ENCODE assay signal across 7 cellular contexts in genomic region chr2:224039080-224039769, GRCh38. TPM values are rescaled to one million over a fixed set of nuclear protein-coding genes. Genes with fewer than 3 reads are reported as not detected.
A peak's percentile ranks its signal among the peaks of the same experiment; 100 is the strongest.
DNase-seq lines count a peak whose midpoint lies in the region; ATAC-seq lines count a peak whose summit lies in the region.

Gene SERPINE2, minus strand, starts transcription at chr2:224039286. Its CDS starts 37,386 bp downstream, at chr2:224001900.

- no peaks in the 10 kb centered on the region for H3K36me3 Mint-ChIP-seq in effector memory CD8-positive, alpha-beta T cell (ENCODE audit: insufficient read depth)

- no peaks in the 10 kb centered on the region for H3K9me3 Mint-ChIP-seq in effector memory CD8-positive, alpha-beta T cell

- peaks cover 7 to 11% of the 10 kb centered on the region in 2 donors for H3K4me1 Mint-ChIP-seq in effector memory CD8-positive, alpha-beta T cell (ENCODE audit: low read depth in 2 of 2)

- peak; percentile 55 for DNase-seq in NCI-H2171 (lab: John Stamatoyannopoulos, UW)
- peak; percentile 39 to 46 for DNase-seq in activated CD4-positive, alpha-beta T cell treated with anti-CD3 and anti-CD28 coated beads, Interleukin-2, amount 50 U/mL, for 4 hours
- DNase-seq in effector memory CD8-positive, alpha-beta T cell, result no peak
- DNase-seq in lung microvascular endothelial cell (ENCODE audit: low read depth in 2 of 2), result peak; percentile 24 to 55
- DNase-seq in stimulated activated CD4-positive, alpha-beta T cell treated with anti-CD3 and anti-CD28 coated beads, TNF-alpha, amount 100 ng/mL, for 4 hours (ENCODE audit: low read depth in 3 of 3), result peak; percentile 17 to 52 (median 45)

- H3K4me3 Mint-ChIP-seq in effector memory CD8-positive, alpha-beta T cell, result peak within 1 kb of the TSS; percentile 83 to 84

- ATAC-seq in GM18498 (IDR thresholded peaks at IDR 0.05; ENCODE audit: unreplicated experiment) (peak; percentile 67), HG02759 (IDR thresholded peaks at IDR 0.05; ENCODE audit: unreplicated experiment) (peak; percentile 63)
- ATAC-seq in effector memory CD8-positive, alpha-beta T cell (replicated peaks), result peak; percentile 67

- H3K27ac Mint-ChIP-seq in effector memory CD8-positive, alpha-beta T cell, result peak within 1 kb of the TSS in 1 of 2 donors; percentile 68

- peaks cover 77 to 84% of the 10 kb centered on the region in 2 donors for H3K27me3 Mint-ChIP-seq in effector memory CD8-positive, alpha-beta T cell

RNA-seq across cellular contexts. Expression of gene SERPINE2, which starts in this region (rescaled TPM):
- total RNA-seq in lung microvascular endothelial cell, result 1.6 and 5.7 TPM in 2 replicates

Comparison
In these comparisons a context has a peak if more than half of its experiments do, and no peak if none do; other contexts are left out.
1. DNase-seq: peak in NCI-H2171 (single experiment), activated CD4-positive, alpha-beta T cell treated with anti-CD3 and anti-CD28 coated beads, Interleukin-2, amount 50 U/mL, for 4 hours (2 of 2), lung microvascular endothelial cell (2 of 2) and stimulated activated CD4-positive, alpha-beta T cell treated with anti-CD3 and anti-CD28 coated beads, TNF-alpha, amount 100 ng/mL, for 4 hours (3 of 3); none in effector memory CD8-positive, alpha-beta T cell (0 of 3).
2. Peak in every context shown above with its lines, with median percentiles within 50 percentile points of each other: ATAC-seq.